8 cellular contexts compared by ENCODE assay signal in genomic region chr1:173715538-173715844, GRCh38. TPM values are rescaled to one million over a fixed set of nuclear protein-coding genes. Genes with fewer than 3 reads are reported as not detected.
DNase-seq lines count a peak whose midpoint lies in the region; ATAC-seq and TF ChIP-seq lines count a peak whose summit lies in the region.

No MANE protein-coding gene starts in this region.

- TF ChIP-seq CTCF in fibroblast of pulmonary artery (IDR thresholded peaks at IDR 0.05; ENCODE audit: low read length, missing control alignments) (no peak), sigmoid colon (IDR thresholded peaks at IDR 0.05) (no peak)

- no peaks in the 10 kb centered on the region for H3K9me3 ChIP-seq in SJCRH30 (replicated peaks)
- no peaks in the 10 kb centered on the region for H3K9me3 ChIP-seq in sigmoid colon

- ATAC-seq in GM19328 (IDR thresholded peaks at IDR 0.05; ENCODE audit: unreplicated experiment): peak; percentile 7
- no peak for ATAC-seq in GM19455 (IDR thresholded peaks at IDR 0.05; ENCODE audit: unreplicated experiment)

- H3K4me1 ChIP-seq in SJCRH30 (no peaks in the 10 kb centered on the region), sigmoid colon (peaks cover 0 to 27% (median 19%) of the 10 kb centered on the region in 4 donors)

- no peaks in the 10 kb centered on the region for H3K27me3 ChIP-seq in SJCRH30
- peaks cover 0 to 9% (median 0%) of the 10 kb centered on the region in 3 donors for H3K27me3 ChIP-seq in sigmoid colon

- 0% methylated on average over 8 of the region's 8 CpGs for WGBS in sigmoid colon, 2 donors

- intact Hi-C loops in sigmoid colon (cut with DNase I): loop anchor here (2.0 kb wide), 2 partner anchors 237 to 285 kb away; no protein-coding TSS in a partner anchor

- TF ChIP-seq POLR2A in sigmoid colon (IDR thresholded peaks at IDR 0.05): no peak

- H3K4me3 ChIP-seq in SJCRH30: peak overlapping the region; percentile 74
- H3K4me3 ChIP-seq in fibroblast of pulmonary artery (replicated peaks; ENCODE audit: low read depth, low read length): peak overlapping the region; percentile 88
- H3K4me3 ChIP-seq in sigmoid colon: peak overlapping the region; percentile 60 to 82 (median 70)

- H3K27ac ChIP-seq in SJCRH30: peak overlapping the region; percentile 35
- H3K27ac ChIP-seq in sigmoid colon: peak overlapping the region; percentile 87 to 94 (median 94)

- TF ChIP-seq EP300 in sigmoid colon (IDR thresholded peaks at IDR 0.05): no peak

- DNase-seq in SJCRH30 (no peak), fibroblast of pulmonary artery (ENCODE audit: low read depth) (no peak), sigmoid colon (no peak), DMS 273 treated with DMSO at 0.1 percent for 48 hours (lab: John Stamatoyannopoulos, UW) (no peak), inferior parietal cortex (ENCODE audit: extremely low spot score) (no peak)
- DNase-seq in stimulated activated CD4-positive, alpha-beta T cell treated with anti-CD3 and anti-CD28 coated beads, Interleukin-4, amount 100 ng/mL, for 1 hour: no peak

- H3K36me3 ChIP-seq in SJCRH30: no peaks in the 10 kb centered on the region; the same call in 1 of the 2 replicates
- no peaks in the 10 kb centered on the region for H3K36me3 ChIP-seq in sigmoid colon

RNA-seq across cellular contexts. Expression of gene KLHL20, which starts 0.7 kb away (rescaled TPM):
- 11.3 and 14.1 TPM in 2 replicates for total RNA-seq in SJCRH30 (2014; rRNA removed; shearing (Covaris generic))
- total RNA-seq in sigmoid colon: 10 to 100 TPM; 35.5 to 57.7 (median 42.6) TPM
- polyA plus RNA-seq in sigmoid colon: 10 to 100 TPM in 1 of 3 donors, 1 to 10 TPM in 2; 9.0 to 11.3 (median 9.8) TPM

RNA-seq across cellular contexts. Expression of gene ANKRD45, which starts 45.8 kb away (rescaled TPM):
- total RNA-seq in SJCRH30 (2014; rRNA removed; shearing (Covaris generic)): not detected in 2 replicates
- under 1 TPM in 3 of 4 donors, not detected in 1; 0.27 to 0.71 (median 0.33) TPM for total RNA-seq in sigmoid colon
- polyA plus RNA-seq in sigmoid colon: under 1 TPM in 2 of 3 donors, not detected in 1; 0.41 to 0.92 TPM
